ENCODE assay signal across 10 cellular contexts in the genomic region with DNA sequence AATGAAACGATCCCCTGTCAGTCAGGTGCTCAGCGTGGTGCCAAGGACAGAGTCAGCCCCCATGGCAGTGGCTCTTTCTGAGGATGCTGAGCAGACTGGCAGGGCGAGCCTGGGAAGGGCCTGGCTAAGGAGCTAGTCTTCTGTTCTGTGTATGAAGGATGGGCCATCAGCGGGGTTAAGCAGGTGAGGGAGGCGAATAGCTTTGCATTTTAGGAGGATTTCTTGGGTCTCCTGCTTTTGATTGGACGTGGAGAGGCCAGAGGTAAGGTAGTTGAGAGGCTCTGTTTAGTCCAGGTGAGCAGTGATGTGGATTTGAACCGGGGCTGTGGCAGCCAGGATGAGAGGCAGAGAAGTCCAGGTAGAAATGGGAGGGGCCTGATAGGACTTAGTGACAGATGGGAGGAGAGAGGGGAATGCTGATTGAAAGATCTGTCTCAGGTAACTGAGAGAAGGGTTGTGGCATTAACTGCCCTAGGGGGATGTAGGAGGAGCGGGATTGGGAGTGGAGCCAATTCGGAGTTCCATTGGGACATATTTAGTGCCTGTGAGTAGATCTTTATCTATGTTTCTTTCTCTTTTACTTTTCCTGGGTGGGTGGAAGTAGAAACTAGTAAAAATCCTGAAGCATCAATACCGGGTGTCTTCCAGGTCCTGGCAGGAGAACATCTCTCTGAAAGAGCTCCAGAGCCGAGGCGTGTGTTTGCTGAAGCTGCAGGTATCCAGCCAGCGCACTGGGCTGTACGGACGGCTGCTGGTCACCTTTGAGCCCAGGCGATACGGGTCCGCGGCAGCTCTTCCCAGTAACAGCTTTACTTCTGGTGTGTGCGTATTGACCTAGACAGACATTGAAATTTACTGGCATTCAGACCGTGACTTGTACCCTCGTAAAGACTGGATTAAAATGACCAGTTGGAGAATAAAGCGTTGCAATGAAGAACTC. TPM values are rescaled to one million over a fixed set of nuclear protein-coding genes. Genes with fewer than 3 reads are reported as not detected.
A peak's percentile ranks its signal among the peaks of the same experiment; 100 is the strongest.
DNase-seq lines count a peak whose midpoint lies in the region; ATAC-seq and TF ChIP-seq lines count a peak whose summit lies in the region.
"Had no signal": no experiment of that assay in that cellular context is flagged by ENCODE, and none has a peak within 500 bp of the region (broad histone marks: within the 10 kb centered on the region; RNA-seq: fewer than 3 reads in every experiment).

No MANE protein-coding gene starts in this region.

- no peak for TF ChIP-seq CTCF in WTC11 (IDR thresholded peaks at IDR 0.05)
- no peak for TF ChIP-seq CTCF in WERI-Rb-1 (IDR thresholded peaks at IDR 0.05; ENCODE audit: low read depth, low read length)

- no peaks in the 10 kb centered on the region for H3K27me3 Mint-ChIP-seq in activated T-cell treated with anti-CD3 and anti-CD28 coated beads, Interleukin-2, amount 50 U/mL, for 72 hours (ENCODE audit: low read depth)
- H3K27me3 Mint-ChIP-seq in WTC11 (ENCODE audit: low read depth), result no peaks in the 10 kb centered on the region

- peak overlapping the region; percentile 20 to 62 for H3K9ac ChIP-seq in stomach smooth muscle (ENCODE audit: low read length in 2 of 2)

- H3K4me1 ChIP-seq in stomach smooth muscle (ENCODE audit: control insufficient read depth, insufficient read depth, low read length), result peaks cover 19% of the 10 kb centered on the region

- H3K4me3 Mint-ChIP-seq in activated T-cell treated with anti-CD3 and anti-CD28 coated beads, Interleukin-2, amount 50 U/mL, for 72 hours, result peak overlapping the region; percentile 94 to 99
- peak overlapping the region; percentile 99 for H3K4me3 Mint-ChIP-seq in WTC11

- ATAC-seq in activated T-cell treated with anti-CD3 and anti-CD28 coated beads, Interleukin-2, amount 50 U/mL, for 72 hours (replicated peaks in 1 of 2), result no peak
- ATAC-seq in WTC11 (no peak), HG02981 (IDR thresholded peaks at IDR 0.05; ENCODE audit: unreplicated experiment) (no peak)

- no peaks in the 10 kb centered on the region for H3K9me3 Mint-ChIP-seq in activated T-cell treated with anti-CD3 and anti-CD28 coated beads, Interleukin-2, amount 50 U/mL, for 72 hours
- no peaks in the 10 kb centered on the region for H3K9me3 Mint-ChIP-seq in WTC11

- H3K27me3 ChIP-seq in stomach smooth muscle (ENCODE audit: control insufficient read depth in 1 of 2, insufficient read depth in 2 of 2, low read length in 2 of 2), result no peaks in the 10 kb centered on the region
- H3K27me3 ChIP-seq in WERI-Rb-1 (ENCODE audit: insufficient read depth, low read depth, severe bottlenecking), result no peaks in the 10 kb centered on the region

- no peak for DNase-seq in activated T-cell treated with anti-CD3 and anti-CD28 coated beads, Interleukin-2, amount 50 U/mL, for 72 hours
- no peak for DNase-seq in activated T-cell treated with anti-CD3 and anti-CD28 coated beads, Interleukin-2, amount 50 U/mL, for 48 hours
- DNase-seq in WTC11 (ENCODE audit: low spot score) (no peak), iPS-NIHi7 (ENCODE audit: extremely low spot score) (peak; percentile 16), WERI-Rb-1 (no peak), NCI-H1694 treated with DMSO at 0.1 percent for 48 hours (lab: John Stamatoyannopoulos, UW) (no peak)
- DNase-seq: Kasumi-1, SHP77 had no signal

- POLR2A ChIA-PET in WTC11 (lab: Charles Lee), result no interaction called here

- peaks cover 5 to 12% of the 10 kb centered on the region in 2 donors for H3K36me3 Mint-ChIP-seq in activated T-cell treated with anti-CD3 and anti-CD28 coated beads, Interleukin-2, amount 50 U/mL, for 72 hours (ENCODE audit: insufficient read depth in 2 of 2)
- peaks cover 20% of the 10 kb centered on the region for H3K36me3 Mint-ChIP-seq in WTC11

- peak overlapping the region; percentile 88 for H3K27ac Mint-ChIP-seq in activated T-cell treated with anti-CD3 and anti-CD28 coated beads, Interleukin-2, amount 50 U/mL, for 72 hours
- peak overlapping the region; percentile 23; the same call in 1 of the 2 replicates for H3K27ac Mint-ChIP-seq in WTC11

- peak overlapping the region; percentile 44 to 100 for H3K4me3 ChIP-seq in stomach smooth muscle (ENCODE audit: low read length in 2 of 2)
- H3K4me3 ChIP-seq in WERI-Rb-1 (ENCODE audit: low read depth, low read length), result no peak overlapping the region

- peaks cover 43% of the 10 kb centered on the region for H3K4me1 Mint-ChIP-seq in activated T-cell treated with anti-CD3 and anti-CD28 coated beads, Interleukin-2, amount 50 U/mL, for 72 hours (ENCODE audit: low read depth)
- peaks cover 27% of the 10 kb centered on the region for H3K4me1 Mint-ChIP-seq in WTC11

- no peaks in the 10 kb centered on the region for H3K9me3 ChIP-seq in stomach smooth muscle (ENCODE audit: control insufficient read depth in 2 of 2, low read length in 2 of 2)
- H3K9me3 ChIP-seq in WERI-Rb-1 (ENCODE audit: severe bottlenecking), result no peaks in the 10 kb centered on the region

- no peak overlapping the region for H3K27ac ChIP-seq in stomach smooth muscle (ENCODE audit: low read length)
- no peak overlapping the region for H3K27ac ChIP-seq in WERI-Rb-1

- CTCF ChIA-PET in WTC11 (lab: Charles Lee), result interaction anchor here (0.5 kb wide), 1 partner anchor 388 kb away, joined by 3 read pairs; a partner anchor contains a TSS

- peaks cover 24 to 28% of the 10 kb centered on the region in 2 donors for H3K36me3 ChIP-seq in stomach smooth muscle (ENCODE audit: control insufficient read depth in 2 of 2, insufficient read depth in 2 of 2, low read length in 2 of 2)
- H3K36me3 ChIP-seq in WERI-Rb-1, result peaks cover 26% of the 10 kb centered on the region

TF ChIP-seq in WTC11, 78 proteins besides CTCF, POLR2A, EP300 and RAD21 (continues in another document):
- TF ChIP-seq, protein P1, sequence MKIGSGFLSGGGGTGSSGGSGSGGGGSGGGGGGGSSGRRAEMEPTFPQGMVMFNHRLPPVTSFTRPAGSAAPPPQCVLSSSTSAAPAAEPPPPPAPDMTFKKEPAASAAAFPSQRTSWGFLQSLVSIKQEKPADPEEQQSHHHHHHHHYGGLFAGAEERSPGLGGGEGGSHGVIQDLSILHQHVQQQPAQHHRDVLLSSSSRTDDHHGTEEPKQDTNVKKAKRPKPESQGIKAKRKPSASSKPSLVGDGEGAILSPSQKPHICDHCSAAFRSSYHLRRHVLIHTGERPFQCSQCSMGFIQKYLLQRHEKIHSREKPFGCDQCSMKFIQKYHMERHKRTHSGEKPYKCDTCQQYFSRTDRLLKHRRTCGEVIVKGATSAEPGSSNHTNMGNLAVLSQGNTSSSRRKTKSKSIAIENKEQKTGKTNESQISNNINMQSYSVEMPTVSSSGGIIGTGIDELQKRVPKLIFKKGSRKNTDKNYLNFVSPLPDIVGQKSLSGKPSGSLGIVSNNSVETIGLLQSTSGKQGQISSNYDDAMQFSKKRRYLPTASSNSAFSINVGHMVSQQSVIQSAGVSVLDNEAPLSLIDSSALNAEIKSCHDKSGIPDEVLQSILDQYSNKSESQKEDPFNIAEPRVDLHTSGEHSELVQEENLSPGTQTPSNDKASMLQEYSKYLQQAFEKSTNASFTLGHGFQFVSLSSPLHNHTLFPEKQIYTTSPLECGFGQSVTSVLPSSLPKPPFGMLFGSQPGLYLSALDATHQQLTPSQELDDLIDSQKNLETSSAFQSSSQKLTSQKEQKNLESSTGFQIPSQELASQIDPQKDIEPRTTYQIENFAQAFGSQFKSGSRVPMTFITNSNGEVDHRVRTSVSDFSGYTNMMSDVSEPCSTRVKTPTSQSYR (CRISPR knock-in tag; IDR thresholded peaks at IDR 0.05), result no peak
- TF ChIP-seq ZNF138 (CRISPR knock-in tag; conservative IDR thresholded peaks at IDR 0.05) (no peak), EMX1 (CRISPR knock-in tag; IDR thresholded peaks at IDR 0.05) (no peak), CREM (CRISPR knock-in tag; IDR thresholded peaks at IDR 0.05) (no peak), RELA (CRISPR knock-in tag; IDR thresholded peaks at IDR 0.05; ENCODE audit: borderline replicate concordance) (no peak), SMAD3 (CRISPR knock-in tag; IDR thresholded peaks at IDR 0.05; ENCODE audit: borderline replicate concordance) (no peak), JUN (CRISPR knock-in tag; IDR thresholded peaks at IDR 0.05) (no peak), OVOL2 (CRISPR knock-in tag; IDR thresholded peaks at IDR 0.05; ENCODE audit: borderline replicate concordance) (no peak), TCF7 (CRISPR knock-in tag; IDR thresholded peaks at IDR 0.05; ENCODE audit: low read depth) (no peak), ZNF219 (CRISPR knock-in tag; IDR thresholded peaks at IDR 0.05; ENCODE audit: borderline replicate concordance) (no peak)
- TF ChIP-seq, protein P2, sequence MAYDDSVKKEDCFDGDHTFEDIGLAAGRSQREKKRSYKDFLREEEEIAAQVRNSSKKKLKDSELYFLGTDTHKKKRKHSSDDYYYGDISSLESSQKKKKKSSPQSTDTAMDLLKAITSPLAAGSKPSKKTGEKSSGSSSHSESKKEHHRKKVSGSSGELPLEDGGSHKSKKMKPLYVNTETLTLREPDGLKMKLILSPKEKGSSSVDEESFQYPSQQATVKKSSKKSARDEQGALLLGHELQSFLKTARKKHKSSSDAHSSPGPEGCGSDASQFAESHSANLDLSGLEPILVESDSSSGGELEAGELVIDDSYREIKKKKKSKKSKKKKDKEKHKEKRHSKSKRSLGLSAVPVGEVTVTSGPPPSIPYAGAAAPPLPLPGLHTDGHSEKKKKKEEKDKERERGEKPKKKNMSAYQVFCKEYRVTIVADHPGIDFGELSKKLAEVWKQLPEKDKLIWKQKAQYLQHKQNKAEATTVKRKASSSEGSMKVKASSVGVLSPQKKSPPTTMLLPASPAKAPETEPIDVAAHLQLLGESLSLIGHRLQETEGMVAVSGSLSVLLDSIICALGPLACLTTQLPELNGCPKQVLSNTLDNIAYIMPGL (CRISPR knock-in tag; IDR thresholded peaks at IDR 0.05), result no peak

RNA-seq across cellular contexts. Expression of a gene that starts 2.0 kb away (rescaled TPM):
- total RNA-seq in activated T-cell treated with anti-CD3 and anti-CD28 coated beads, Interleukin-2, amount 50 U/mL, for 72 hours, result 10 to 100 TPM; 29.2 to 40.6 TPM
- total RNA-seq in WTC11 (2021), result 17.8 to 22.5 TPM (median 19.3 TPM) in 3 replicates

RNA-seq across cellular contexts. Expression of a gene that starts 2.1 kb away (rescaled TPM):
- total RNA-seq in activated T-cell treated with anti-CD3 and anti-CD28 coated beads, Interleukin-2, amount 50 U/mL, for 72 hours, result 10 to 100 TPM; 56.4 to 74.0 TPM
- 80.1 to 83.6 TPM (median 82.3 TPM) in 3 replicates for total RNA-seq in WTC11 (2021)
